Comparison of ENCODE assay signal across 1 cellular context in the genomic region with DNA sequence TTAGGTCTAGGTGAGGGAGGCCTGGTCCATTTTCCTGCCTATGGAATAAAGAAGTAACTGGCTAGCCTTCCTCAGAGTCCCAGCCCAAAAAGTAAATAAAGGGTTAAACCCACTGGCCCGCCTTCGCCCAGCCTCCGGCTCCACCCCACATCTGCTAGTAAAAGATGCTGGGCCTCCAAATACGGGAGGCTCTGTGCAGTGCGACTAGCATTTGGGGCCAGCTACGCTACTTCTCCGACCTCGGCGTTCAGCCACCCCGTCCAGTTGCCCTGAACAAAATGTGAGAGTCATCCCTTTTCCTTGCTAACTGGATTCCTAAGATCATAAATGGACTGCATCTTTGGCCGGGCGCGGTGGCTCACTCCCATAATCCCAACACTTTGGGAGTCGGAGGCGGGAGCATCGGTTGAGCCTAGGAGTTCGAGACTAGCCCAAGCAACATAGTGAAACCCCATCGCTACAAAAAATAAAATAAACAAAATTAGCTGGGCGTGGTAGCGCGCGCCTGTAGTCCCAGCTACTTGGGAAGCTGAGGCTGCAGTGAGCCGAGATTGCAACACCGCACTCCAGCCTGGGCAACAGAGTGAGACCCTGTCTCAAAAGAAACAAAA.
A peak's percentile ranks its signal among the peaks of the same experiment; 100 is the strongest.
TF ChIP-seq lines count a peak whose summit lies in the region.

No MANE protein-coding gene starts in this region.

TF ChIP-seq in HEK293, 187 proteins besides CTCF, POLR2A, EP300 and RAD21 (continued from another document and continues in another):
- TF ChIP-seq, protein P1, sequence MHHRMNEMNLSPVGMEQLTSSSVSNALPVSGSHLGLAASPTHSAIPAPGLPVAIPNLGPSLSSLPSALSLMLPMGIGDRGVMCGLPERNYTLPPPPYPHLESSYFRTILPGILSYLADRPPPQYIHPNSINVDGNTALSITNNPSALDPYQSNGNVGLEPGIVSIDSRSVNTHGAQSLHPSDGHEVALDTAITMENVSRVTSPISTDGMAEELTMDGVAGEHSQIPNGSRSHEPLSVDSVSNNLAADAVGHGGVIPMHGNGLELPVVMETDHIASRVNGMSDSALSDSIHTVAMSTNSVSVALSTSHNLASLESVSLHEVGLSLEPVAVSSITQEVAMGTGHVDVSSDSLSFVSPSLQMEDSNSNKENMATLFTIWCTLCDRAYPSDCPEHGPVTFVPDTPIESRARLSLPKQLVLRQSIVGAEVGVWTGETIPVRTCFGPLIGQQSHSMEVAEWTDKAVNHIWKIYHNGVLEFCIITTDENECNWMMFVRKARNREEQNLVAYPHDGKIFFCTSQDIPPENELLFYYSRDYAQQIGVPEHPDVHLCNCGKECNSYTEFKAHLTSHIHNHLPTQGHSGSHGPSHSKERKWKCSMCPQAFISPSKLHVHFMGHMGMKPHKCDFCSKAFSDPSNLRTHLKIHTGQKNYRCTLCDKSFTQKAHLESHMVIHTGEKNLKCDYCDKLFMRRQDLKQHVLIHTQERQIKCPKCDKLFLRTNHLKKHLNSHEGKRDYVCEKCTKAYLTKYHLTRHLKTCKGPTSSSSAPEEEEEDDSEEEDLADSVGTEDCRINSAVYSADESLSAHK (tag by site-specific recombination; IDR thresholded peaks at IDR 0.05), result no peak
- no peak for TF ChIP-seq ZNF140 (tag by site-specific recombination; IDR thresholded peaks at IDR 0.05)
- TF ChIP-seq ZNF664 (tag by site-specific recombination; IDR thresholded peaks at IDR 0.05), result no peak
- no peak for TF ChIP-seq FEZF1 (tag by site-specific recombination; IDR thresholded peaks at IDR 0.05)
- TF ChIP-seq ZIC2 (tag by site-specific recombination; IDR thresholded peaks at IDR 0.05), result no peak
- no peak for TF ChIP-seq HOXA7 (CRISPR knock-in tag; IDR thresholded peaks at IDR 0.05; ENCODE audit: borderline replicate concordance)
- no peak for TF ChIP-seq ZNF514 (tag by site-specific recombination; IDR thresholded peaks at IDR 0.05)
- no peak for TF ChIP-seq ZNF248 (tag by site-specific recombination; IDR thresholded peaks at IDR 0.05)
- TF ChIP-seq REPIN1 (tag by site-specific recombination; IDR thresholded peaks at IDR 0.05; ENCODE audit: low read depth), result no peak
- TF ChIP-seq SP7 (tag by site-specific recombination; IDR thresholded peaks at IDR 0.05), result peak; percentile 54
- TF ChIP-seq ZNF24 (tag by site-specific recombination; IDR thresholded peaks at IDR 0.05), result peak; percentile 57; the same call in 1 of the 2 replicates
- TF ChIP-seq ZNF19 (tag by site-specific recombination; IDR thresholded peaks at IDR 0.05; ENCODE audit: low read depth), result no peak
- TF ChIP-seq ZNF621 (tag by site-specific recombination; IDR thresholded peaks at IDR 0.05), result no peak
- TF ChIP-seq ZNF121 (tag by site-specific recombination; IDR thresholded peaks at IDR 0.05), result peak; percentile 100
- TF ChIP-seq ZNF76 (tag by site-specific recombination; IDR thresholded peaks at IDR 0.05; ENCODE audit: borderline replicate concordance, low read depth), result no peak
- no peak for TF ChIP-seq GLI2 (tag by site-specific recombination; IDR thresholded peaks at IDR 0.05; ENCODE audit: borderline replicate concordance, low read depth)
- TF ChIP-seq ZNF830 (tag by site-specific recombination; IDR thresholded peaks at IDR 0.05; ENCODE audit: low read depth), result no peak
- TF ChIP-seq ZNF404 (tag by site-specific recombination; IDR thresholded peaks at IDR 0.05), result no peak
- no peak for TF ChIP-seq ZNF138 (tag by site-specific recombination; IDR thresholded peaks at IDR 0.05; ENCODE audit: borderline replicate concordance)
- no peak for TF ChIP-seq ZNF707 (tag by site-specific recombination; IDR thresholded peaks at IDR 0.05)
- no peak for TF ChIP-seq ZNF211 (tag by site-specific recombination; IDR thresholded peaks at IDR 0.05; ENCODE audit: low read depth)
- TF ChIP-seq ZNF544 (tag by site-specific recombination; IDR thresholded peaks at IDR 0.05), result no peak
- no peak for TF ChIP-seq ZSCAN16 (tag by site-specific recombination; IDR thresholded peaks at IDR 0.05)
- TF ChIP-seq ZNF146 (tag by site-specific recombination; IDR thresholded peaks at IDR 0.05), result no peak
- no peak for TF ChIP-seq ZNF521 (tag by site-specific recombination; IDR thresholded peaks at IDR 0.05)
- 0 out of 2 replicates have a peak, but pooled peaks have one; percentile 8 for TF ChIP-seq GLIS2 (tag by site-specific recombination; IDR thresholded peaks at IDR 0.05)
- no peak for TF ChIP-seq ZNF155 (tag by site-specific recombination; IDR thresholded peaks at IDR 0.05)
- no peak for TF ChIP-seq GLIS1 (tag by site-specific recombination; IDR thresholded peaks at IDR 0.05)
- no peak for TF ChIP-seq ZNF214 (tag by site-specific recombination; IDR thresholded peaks at IDR 0.05; ENCODE audit: borderline replicate concordance)
- no peak for TF ChIP-seq ZNF549 (tag by site-specific recombination; IDR thresholded peaks at IDR 0.05)
- TF ChIP-seq ZSCAN30 (tag by site-specific recombination; IDR thresholded peaks at IDR 0.05), result no peak
- TF ChIP-seq ZNF266 (tag by site-specific recombination; IDR thresholded peaks at IDR 0.05; ENCODE audit: low read depth), result no peak
- no peak for TF ChIP-seq ZNF112 (tag by site-specific recombination; IDR thresholded peaks at IDR 0.05)
- TF ChIP-seq OSR2 (tag by site-specific recombination; IDR thresholded peaks at IDR 0.05), result peak; percentile 95
- TF ChIP-seq SETDB1 (IDR thresholded peaks at IDR 0.05; ENCODE audit: insufficient read length, low read length), result no peak
- TF ChIP-seq, protein P2, sequence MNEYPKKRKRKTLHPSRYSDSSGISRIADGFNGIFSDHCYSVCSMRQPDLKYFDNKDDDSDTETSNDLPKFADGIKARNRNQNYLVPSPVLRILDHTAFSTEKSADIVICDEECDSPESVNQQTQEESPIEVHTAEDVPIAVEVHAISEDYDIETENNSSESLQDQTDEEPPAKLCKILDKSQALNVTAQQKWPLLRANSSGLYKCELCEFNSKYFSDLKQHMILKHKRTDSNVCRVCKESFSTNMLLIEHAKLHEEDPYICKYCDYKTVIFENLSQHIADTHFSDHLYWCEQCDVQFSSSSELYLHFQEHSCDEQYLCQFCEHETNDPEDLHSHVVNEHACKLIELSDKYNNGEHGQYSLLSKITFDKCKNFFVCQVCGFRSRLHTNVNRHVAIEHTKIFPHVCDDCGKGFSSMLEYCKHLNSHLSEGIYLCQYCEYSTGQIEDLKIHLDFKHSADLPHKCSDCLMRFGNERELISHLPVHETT (tag by site-specific recombination; IDR thresholded peaks at IDR 0.05), result no peak
- no peak for TF ChIP-seq ZNF530 (tag by site-specific recombination; IDR thresholded peaks at IDR 0.05; ENCODE audit: low read depth)
- no peak for TF ChIP-seq ZNF558 (tag by site-specific recombination; IDR thresholded peaks at IDR 0.05)
- no peak for TF ChIP-seq MYNN (tag by site-specific recombination; IDR thresholded peaks at IDR 0.05; ENCODE audit: borderline replicate concordance)
- no peak for TF ChIP-seq ZNF423 (tag by site-specific recombination; IDR thresholded peaks at IDR 0.05)
- TF ChIP-seq, protein P3, sequence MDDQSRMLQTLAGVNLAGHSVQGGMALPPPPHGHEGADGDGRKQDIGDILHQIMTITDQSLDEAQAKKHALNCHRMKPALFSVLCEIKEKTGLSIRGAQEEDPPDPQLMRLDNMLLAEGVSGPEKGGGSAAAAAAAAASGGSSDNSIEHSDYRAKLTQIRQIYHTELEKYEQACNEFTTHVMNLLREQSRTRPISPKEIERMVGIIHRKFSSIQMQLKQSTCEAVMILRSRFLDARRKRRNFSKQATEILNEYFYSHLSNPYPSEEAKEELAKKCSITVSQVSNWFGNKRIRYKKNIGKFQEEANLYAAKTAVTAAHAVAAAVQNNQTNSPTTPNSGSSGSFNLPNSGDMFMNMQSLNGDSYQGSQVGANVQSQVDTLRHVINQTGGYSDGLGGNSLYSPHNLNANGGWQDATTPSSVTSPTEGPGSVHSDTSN (CRISPR knock-in tag; IDR thresholded peaks at IDR 0.05), result no peak
- TF ChIP-seq ZNF600 (tag by site-specific recombination; IDR thresholded peaks at IDR 0.05), result peak; percentile 76
- no peak for TF ChIP-seq ZSCAN23 (tag by site-specific recombination; IDR thresholded peaks at IDR 0.05)
- no peak; the same call in 1 of the 2 replicates for TF ChIP-seq ZNF341 (tag by site-specific recombination; IDR thresholded peaks at IDR 0.05; ENCODE audit: low read depth)
- TF ChIP-seq HOXD13 (CRISPR knock-in tag; IDR thresholded peaks at IDR 0.05; ENCODE audit: borderline replicate concordance), result no peak
- TF ChIP-seq ZEB2 (tag by site-specific recombination; IDR thresholded peaks at IDR 0.05), result peak; percentile 79
- TF ChIP-seq ZNF274 (IDR thresholded peaks at IDR 0.05; ENCODE audit: low read length), result no peak
- no peak for TF ChIP-seq ZNF274 (tag by site-specific recombination; IDR thresholded peaks at IDR 0.05; ENCODE audit: borderline replicate concordance)
- TF ChIP-seq, protein P4, sequence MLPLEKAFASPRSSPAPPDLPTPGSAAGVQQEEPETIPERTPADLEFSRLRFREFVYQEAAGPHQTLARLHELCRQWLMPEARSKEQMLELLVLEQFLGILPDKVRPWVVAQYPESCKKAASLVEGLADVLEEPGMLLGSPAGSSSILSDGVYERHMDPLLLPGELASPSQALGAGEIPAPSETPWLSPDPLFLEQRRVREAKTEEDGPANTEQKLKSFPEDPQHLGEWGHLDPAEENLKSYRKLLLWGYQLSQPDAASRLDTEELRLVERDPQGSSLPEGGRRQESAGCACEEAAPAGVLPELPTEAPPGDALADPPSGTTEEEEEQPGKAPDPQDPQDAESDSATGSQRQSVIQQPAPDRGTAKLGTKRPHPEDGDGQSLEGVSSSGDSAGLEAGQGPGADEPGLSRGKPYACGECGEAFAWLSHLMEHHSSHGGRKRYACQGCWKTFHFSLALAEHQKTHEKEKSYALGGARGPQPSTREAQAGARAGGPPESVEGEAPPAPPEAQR (tag by site-specific recombination; IDR thresholded peaks at IDR 0.05), result no peak
- TF ChIP-seq, protein P5, sequence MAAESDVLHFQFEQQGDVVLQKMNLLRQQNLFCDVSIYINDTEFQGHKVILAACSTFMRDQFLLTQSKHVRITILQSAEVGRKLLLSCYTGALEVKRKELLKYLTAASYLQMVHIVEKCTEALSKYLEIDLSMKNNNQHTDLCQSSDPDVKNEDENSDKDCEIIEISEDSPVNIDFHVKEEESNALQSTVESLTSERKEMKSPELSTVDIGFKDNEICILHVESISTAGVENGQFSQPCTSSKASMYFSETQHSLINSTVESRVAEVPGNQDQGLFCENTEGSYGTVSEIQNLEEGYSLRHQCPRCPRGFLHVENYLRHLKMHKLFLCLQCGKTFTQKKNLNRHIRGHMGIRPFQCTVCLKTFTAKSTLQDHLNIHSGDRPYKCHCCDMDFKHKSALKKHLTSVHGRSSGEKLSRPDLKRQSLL (tag by site-specific recombination; IDR thresholded peaks at IDR 0.05), result peak; percentile 84
- TF ChIP-seq ZNF654 (tag by site-specific recombination; IDR thresholded peaks at IDR 0.05; ENCODE audit: low read depth), result no peak
- TF ChIP-seq ZBTB8A (tag by site-specific recombination; IDR thresholded peaks at IDR 0.05), result peak; percentile 12; the same call in 1 of the 2 replicates
- no peak for TF ChIP-seq ZNF391 (tag by site-specific recombination; IDR thresholded peaks at IDR 0.05; ENCODE audit: borderline replicate concordance, low read depth)
- TF ChIP-seq, protein P6, sequence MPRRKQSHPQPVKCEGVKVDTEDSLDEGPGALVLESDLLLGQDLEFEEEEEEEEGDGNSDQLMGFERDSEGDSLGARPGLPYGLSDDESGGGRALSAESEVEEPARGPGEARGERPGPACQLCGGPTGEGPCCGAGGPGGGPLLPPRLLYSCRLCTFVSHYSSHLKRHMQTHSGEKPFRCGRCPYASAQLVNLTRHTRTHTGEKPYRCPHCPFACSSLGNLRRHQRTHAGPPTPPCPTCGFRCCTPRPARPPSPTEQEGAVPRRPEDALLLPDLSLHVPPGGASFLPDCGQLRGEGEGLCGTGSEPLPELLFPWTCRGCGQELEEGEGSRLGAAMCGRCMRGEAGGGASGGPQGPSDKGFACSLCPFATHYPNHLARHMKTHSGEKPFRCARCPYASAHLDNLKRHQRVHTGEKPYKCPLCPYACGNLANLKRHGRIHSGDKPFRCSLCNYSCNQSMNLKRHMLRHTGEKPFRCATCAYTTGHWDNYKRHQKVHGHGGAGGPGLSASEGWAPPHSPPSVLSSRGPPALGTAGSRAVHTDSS (tag by site-specific recombination; IDR thresholded peaks at IDR 0.05), result no peak
- TF ChIP-seq, protein P7, sequence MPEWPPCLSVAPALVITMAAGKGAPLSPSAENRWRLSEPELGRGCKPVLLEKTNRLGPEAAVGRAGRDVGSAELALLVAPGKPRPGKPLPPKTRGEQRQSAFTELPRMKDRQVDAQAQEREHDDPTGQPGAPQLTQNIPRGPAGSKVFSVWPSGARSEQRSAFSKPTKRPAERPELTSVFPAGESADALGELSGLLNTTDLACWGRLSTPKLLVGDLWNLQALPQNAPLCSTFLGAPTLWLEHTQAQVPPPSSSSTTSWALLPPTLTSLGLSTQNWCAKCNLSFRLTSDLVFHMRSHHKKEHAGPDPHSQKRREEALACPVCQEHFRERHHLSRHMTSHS (tag by site-specific recombination; IDR thresholded peaks at IDR 0.05), result no peak
- TF ChIP-seq ZNF843 (tag by site-specific recombination; IDR thresholded peaks at IDR 0.05), result no peak
- TF ChIP-seq IKZF3 (tag by site-specific recombination; IDR thresholded peaks at IDR 0.05), result 0 out of 2 replicates have a peak, but pooled peaks have one; percentile 52
- no peak for TF ChIP-seq MZF1 (tag by site-specific recombination; IDR thresholded peaks at IDR 0.05; ENCODE audit: borderline replicate concordance)
- TF ChIP-seq, protein P8, sequence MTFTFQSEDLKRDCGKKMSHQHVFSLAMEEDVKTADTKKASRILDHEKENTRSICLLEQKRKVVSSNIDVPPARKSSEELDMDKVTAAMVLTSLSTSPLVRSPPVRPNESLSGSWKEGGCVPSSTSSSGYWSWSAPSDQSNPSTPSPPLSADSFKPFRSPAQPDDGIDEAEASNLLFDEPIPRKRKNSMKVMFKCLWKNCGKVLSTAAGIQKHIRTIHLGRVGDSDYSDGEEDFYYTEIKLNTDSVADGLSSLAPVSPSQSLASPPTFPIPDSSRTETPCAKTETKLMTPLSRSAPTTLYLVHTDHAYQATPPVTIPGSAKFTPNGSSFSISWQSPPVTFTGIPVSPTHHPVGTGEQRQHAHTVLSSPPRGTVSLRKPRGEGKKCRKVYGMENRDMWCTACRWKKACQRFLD (tag by site-specific recombination; IDR thresholded peaks at IDR 0.05), result no peak
- no peak for TF ChIP-seq ZNF677 (tag by site-specific recombination; IDR thresholded peaks at IDR 0.05)
- TF ChIP-seq ZNF785 (tag by site-specific recombination; IDR thresholded peaks at IDR 0.05), result no peak
- TF ChIP-seq, protein P9, sequence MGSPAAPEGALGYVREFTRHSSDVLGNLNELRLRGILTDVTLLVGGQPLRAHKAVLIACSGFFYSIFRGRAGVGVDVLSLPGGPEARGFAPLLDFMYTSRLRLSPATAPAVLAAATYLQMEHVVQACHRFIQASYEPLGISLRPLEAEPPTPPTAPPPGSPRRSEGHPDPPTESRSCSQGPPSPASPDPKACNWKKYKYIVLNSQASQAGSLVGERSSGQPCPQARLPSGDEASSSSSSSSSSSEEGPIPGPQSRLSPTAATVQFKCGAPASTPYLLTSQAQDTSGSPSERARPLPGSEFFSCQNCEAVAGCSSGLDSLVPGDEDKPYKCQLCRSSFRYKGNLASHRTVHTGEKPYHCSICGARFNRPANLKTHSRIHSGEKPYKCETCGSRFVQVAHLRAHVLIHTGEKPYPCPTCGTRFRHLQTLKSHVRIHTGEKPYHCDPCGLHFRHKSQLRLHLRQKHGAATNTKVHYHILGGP (tag by site-specific recombination; IDR thresholded peaks at IDR 0.05), result no peak
- TF ChIP-seq ZNF837 (tag by site-specific recombination; IDR thresholded peaks at IDR 0.05), result no peak
- TF ChIP-seq KLF16 (tag by site-specific recombination; IDR thresholded peaks at IDR 0.05), result no peak
- no peak for TF ChIP-seq SCRT1 (tag by site-specific recombination; IDR thresholded peaks at IDR 0.05; ENCODE audit: borderline replicate concordance)
